In genomic region chr14:61616524-61617185, GRCh38 we compare ENCODE assay signal across 1 cellular context.
TF ChIP-seq lines count a peak whose summit lies in the region.

No MANE protein-coding gene starts in this region.

TF ChIP-seq in SK-N-SH, 30 proteins besides CTCF, POLR2A, EP300 and RAD21 (continued from another document):
- TF ChIP-seq GATA2 (CRISPR knock-in tag; IDR thresholded peaks at IDR 0.05): no peak
- no peak for TF ChIP-seq USF1 (IDR thresholded peaks at IDR 0.05; ENCODE audit: borderline replicate concordance, low read depth)
- no peak for TF ChIP-seq RFX5 (IDR thresholded peaks at IDR 0.05; ENCODE audit: low read length)
- no peak for TF ChIP-seq NRF1 (IDR thresholded peaks at IDR 0.05; ENCODE audit: low read depth, low read length)
- no peak for TF ChIP-seq TAF1 (IDR thresholded peaks at IDR 0.05; ENCODE audit: borderline replicate concordance, low read depth, low read length)
- TF ChIP-seq JUND (IDR thresholded peaks at IDR 0.05): peak; percentile 64
- TF ChIP-seq NFIC (IDR thresholded peaks at IDR 0.05; ENCODE audit: borderline replicate concordance): no peak
- no peak for TF ChIP-seq RCOR1 (IDR thresholded peaks at IDR 0.05; ENCODE audit: low read length)
- TF ChIP-seq EZH2phosphoT487 (IDR thresholded peaks at IDR 0.05; ENCODE audit: borderline replicate concordance, low read depth): no peak
- TF ChIP-seq MXI1 (IDR thresholded peaks at IDR 0.05; ENCODE audit: low read depth, low read length): no peak
- TF ChIP-seq REST (IDR thresholded peaks at IDR 0.05; ENCODE audit: low read depth, low read length): no peak
- TF ChIP-seq USF2 (IDR thresholded peaks at IDR 0.05; ENCODE audit: borderline replicate concordance, low read depth, low read length): no peak
- TF ChIP-seq ELF1 (IDR thresholded peaks at IDR 0.05): no peak
- no peak for TF ChIP-seq ZBTB33 (IDR thresholded peaks at IDR 0.05; ENCODE audit: borderline replicate concordance, low read depth)
- TF ChIP-seq FOSL2 (IDR thresholded peaks at IDR 0.05; ENCODE audit: borderline replicate concordance, low read depth): peak; percentile 62; the same call in 1 of the 2 replicates
- TF ChIP-seq FOXJ3 (CRISPR knock-in tag; IDR thresholded peaks at IDR 0.05): no peak
- TF ChIP-seq SMC3 (IDR thresholded peaks at IDR 0.05; ENCODE audit: low read depth, low read length): no peak
- TF ChIP-seq FOXM1 (IDR thresholded peaks at IDR 0.05; ENCODE audit: low read depth): no peak
- no peak for TF ChIP-seq SIN3A (IDR thresholded peaks at IDR 0.05; ENCODE audit: borderline replicate concordance, low read depth, low read length)
- TF ChIP-seq MEF2A (IDR thresholded peaks at IDR 0.05; ENCODE audit: borderline replicate concordance, low read depth): no peak
- TF ChIP-seq TEAD4 (IDR thresholded peaks at IDR 0.05; ENCODE audit: borderline replicate concordance, insufficient read depth): no peak
- TF ChIP-seq MAX (IDR thresholded peaks at IDR 0.05; ENCODE audit: low read depth): peak; percentile 81
- peak; percentile 36; the same call in 1 of the 2 replicates for TF ChIP-seq TCF12 (IDR thresholded peaks at IDR 0.05)
- no peak for TF ChIP-seq RXRA (IDR thresholded peaks at IDR 0.05; ENCODE audit: borderline replicate concordance, low read depth)
